In the genomic region with DNA sequence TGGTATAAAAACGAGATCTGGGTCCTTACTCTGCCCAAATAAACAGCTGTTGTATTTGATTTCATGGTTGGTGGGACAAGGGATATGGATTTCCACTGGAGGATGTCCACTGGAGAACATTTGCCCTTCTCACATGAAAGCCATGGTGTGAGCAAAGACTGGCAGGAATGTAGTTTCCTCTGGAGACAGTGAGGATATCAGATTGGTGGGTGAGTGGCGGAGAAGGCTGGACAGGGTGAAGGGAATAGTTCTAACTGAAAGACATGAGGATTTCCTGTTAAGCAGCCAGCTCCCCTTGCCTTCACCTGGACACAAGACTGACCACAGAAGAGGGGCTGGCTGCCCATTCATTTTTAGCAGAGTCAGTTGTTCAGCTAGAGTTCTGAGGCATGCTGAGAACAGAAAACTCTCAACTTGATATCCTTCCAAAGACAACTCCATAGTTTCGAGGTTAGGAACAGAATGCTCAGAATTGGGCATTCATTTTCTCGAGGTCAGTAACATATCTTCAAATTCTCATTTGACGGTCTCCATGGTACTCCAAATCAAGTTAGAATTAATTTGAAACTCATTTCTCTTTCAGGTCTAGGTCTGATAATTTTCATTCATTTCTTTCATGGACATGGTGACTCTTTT, we compare ENCODE assay signal across 23 cellular contexts.
"Had no signal": no experiment of that assay in that cellular context is flagged by ENCODE, and none has a peak within 500 bp of the region (broad histone marks: within the 10 kb centered on the region; RNA-seq: fewer than 3 reads in every experiment).

No MANE protein-coding gene starts in this region.

- H3K4me1 ChIP-seq: gastroesophageal sphincter, heart left ventricle, prostate gland, right atrium auricular region, suprapubic skin, tibial nerve, upper lobe of left lung, vagina had no signal

- H3K79me2 ChIP-seq: hepatocyte had no signal

- H3K27me3 ChIP-seq: esophagus muscularis mucosa, foreskin keratinocyte, gastroesophageal sphincter, heart left ventricle, hepatocyte, neutrophil, right atrium auricular region, suprapubic skin, tibial nerve, upper lobe of left lung, vagina had no signal

- H3K4me3 ChIP-seq: coronary artery, esophagus muscularis mucosa, gastroesophageal sphincter, heart left ventricle, hepatocyte, lung, prostate gland, right atrium auricular region, suprapubic skin, tibial nerve, upper lobe of left lung, vagina had no signal

- H3K27me3 Mint-ChIP-seq: memory B cell; stimulated activated memory B cell treated with anti-CD40 and anti-IgM and Interleukin-4, amounts not matched to agents 10 μg/mL and 1 μg/mL and 100 μg/mL, for 72 hours; stimulated activated naive CD8-positive, alpha-beta T cell treated with anti-CD3 and anti-CD28 coated beads, Interleukin-15, Interleukin-2, amounts not matched to agents 100 ng/mL and 50 ng/mL, for 24 hours had no signal

- H3K4me2 ChIP-seq: hepatocyte had no signal

- H3K36me3 Mint-ChIP-seq: memory B cell; natural killer cell; stimulated activated memory B cell treated with anti-CD40 and anti-IgM and Interleukin-4, amounts not matched to agents 10 μg/mL and 1 μg/mL and 100 μg/mL, for 72 hours had no signal

- H3K27ac Mint-ChIP-seq: memory B cell; natural killer cell; stimulated activated memory B cell treated with anti-CD40 and anti-IgM and Interleukin-4, amounts not matched to agents 10 μg/mL and 1 μg/mL and 100 μg/mL, for 72 hours; stimulated activated naive CD8-positive, alpha-beta T cell treated with anti-CD3 and anti-CD28 coated beads, Interleukin-15, Interleukin-2, amounts not matched to agents 100 ng/mL and 50 ng/mL, for 24 hours had no signal

- H3K9me3 ChIP-seq: esophagus muscularis mucosa, gastroesophageal sphincter, heart left ventricle, neutrophil, prostate gland, right atrium auricular region, suprapubic skin, tibial nerve, upper lobe of left lung, vagina had no signal

- H3K36me3 ChIP-seq: esophagus muscularis mucosa, gastroesophageal sphincter, heart left ventricle, neutrophil, prostate gland, right atrium auricular region, suprapubic skin, tibial nerve, upper lobe of left lung, vagina had no signal

- H3K4me1 Mint-ChIP-seq: memory B cell; natural killer cell; stimulated activated memory B cell treated with anti-CD40 and anti-IgM and Interleukin-4, amounts not matched to agents 10 μg/mL and 1 μg/mL and 100 μg/mL, for 72 hours had no signal

- DNase-seq: dermis blood vessel endothelial cell; effector memory CD4-positive, alpha-beta T cell; foreskin keratinocyte; heart left ventricle; kidney; natural killer cell; stimulated activated CD4-positive, alpha-beta T cell treated with anti-CD3 and anti-CD28 coated beads, Interleukin-2, amount 100 ng/mL, for 24 hours; stimulated activated CD4-positive, alpha-beta T cell treated with anti-CD3 and anti-CD28 coated beads, Interleukin-4, amount 100 ng/mL, for 24 hours; upper lobe of left lung had no signal

- H3K9me3 Mint-ChIP-seq: memory B cell; stimulated activated naive CD8-positive, alpha-beta T cell treated with anti-CD3 and anti-CD28 coated beads, Interleukin-15, Interleukin-2, amounts not matched to agents 100 ng/mL and 50 ng/mL, for 24 hours had no signal

- H2AFZ ChIP-seq: hepatocyte had no signal

- H3K27ac ChIP-seq: esophagus muscularis mucosa, foreskin keratinocyte, gastroesophageal sphincter, heart left ventricle, hepatocyte, neutrophil, prostate gland, right atrium auricular region, suprapubic skin, tibial nerve, upper lobe of left lung, vagina had no signal

- H3K4me3 Mint-ChIP-seq: memory B cell; natural killer cell; stimulated activated memory B cell treated with anti-CD40 and anti-IgM and Interleukin-4, amounts not matched to agents 10 μg/mL and 1 μg/mL and 100 μg/mL, for 72 hours; stimulated activated naive CD8-positive, alpha-beta T cell treated with anti-CD3 and anti-CD28 coated beads, Interleukin-15, Interleukin-2, amounts not matched to agents 100 ng/mL and 50 ng/mL, for 24 hours had no signal
